ENCODE assay signal across 16 cellular contexts in genomic region chr4:140070369-140070768, GRCh38.
DNase-seq lines count a peak whose midpoint lies in the region; ATAC-seq and TF ChIP-seq lines count a peak whose summit lies in the region.
"Had no signal": no experiment of that assay in that cellular context is flagged by ENCODE, and none has a peak within 500 bp of the region (broad histone marks: within the 10 kb centered on the region; RNA-seq: fewer than 3 reads in every experiment).

No MANE protein-coding gene starts in this region.

- H3K23ac ChIP-seq in mesenchymal stem cell (ENCODE audit: low read length in 2 of 2), result no peak overlapping the region

- no peak for TF ChIP-seq CTCF in colonic mucosa (IDR thresholded peaks at IDR 0.05)

- H4K8ac ChIP-seq in mesenchymal stem cell (ENCODE audit: low read length), result no peak overlapping the region

- no peak overlapping the region for H3K18ac ChIP-seq in mesenchymal stem cell (ENCODE audit: low read depth in 1 of 2, low read length in 2 of 2)

- CTCF ChIA-PET in CD4-positive, alpha-beta memory T cell (lab: Charles Lee; ENCODE audit: partially characterized antibody), result interaction anchor here (0.7 to 2.5 kb wide), 5 partner anchors 13 to 83 kb away, joined by 3 to 12 read pairs (median 5); partner anchors contain the start of gene MAML3
- CTCF ChIA-PET in T-cell (lab: Charles Lee), result interaction anchor here in 1 of 2 donors (0.6 kb wide), 1 partner anchor 26 kb away, joined by 3 read pairs; no protein-coding TSS in a partner anchor

- H3K9ac ChIP-seq in mesenchymal stem cell (ENCODE audit: low read length) (no peak overlapping the region), colonic mucosa (ENCODE audit: low read depth in 2 of 2, low read length in 2 of 2) (no peak overlapping the region)
- H3K9ac ChIP-seq: SK-N-SH had no signal

- H2BK15ac ChIP-seq in mesenchymal stem cell (ENCODE audit: low read depth, poor library complexity, severe bottlenecking), result no peak overlapping the region

- POLR2A ChIA-PET in CD4-positive, alpha-beta memory T cell (lab: Charles Lee; ENCODE audit: partially characterized antibody), result interaction anchor here (1.1 to 1.7 kb wide), 3 partner anchors 25 to 83 kb away, joined by 4 to 7 read pairs (median 6); no protein-coding TSS in a partner anchor
- POLR2A ChIA-PET in T-cell (lab: Charles Lee), result interaction anchor here (0.6 to 1.0 kb wide), 5 partner anchors 10 to 60 kb away, joined by 3 to 5 read pairs (median 3); no protein-coding TSS in a partner anchor

- peaks cover 21 to 31% (median 27%) of the 10 kb centered on the region in 4 donors for H3K4me1 Mint-ChIP-seq in CD4-positive, alpha-beta memory T cell
- peaks cover 39 to 52% (median 43%) of the 10 kb centered on the region in 3 donors for H3K4me1 Mint-ChIP-seq in T-cell

- peaks cover 0 to 2% of the 10 kb centered on the region in 2 donors for H3K27me3 Mint-ChIP-seq in CD4-positive, alpha-beta memory T cell
- no peaks in the 10 kb centered on the region for H3K27me3 Mint-ChIP-seq in T-cell

- H2BK12ac ChIP-seq in mesenchymal stem cell (ENCODE audit: low read length in 2 of 2), result no peak overlapping the region

- peak overlapping the region; percentile 17 to 72 (median 49) for H3K27ac Mint-ChIP-seq in CD4-positive, alpha-beta memory T cell
- peak overlapping the region; percentile 84 to 90 for H3K27ac Mint-ChIP-seq in T-cell
- H3K27ac Mint-ChIP-seq: H9 had no signal

- H3K27me3 ChIP-seq in CD4-positive, alpha-beta memory T cell (ENCODE audit: insufficient read depth, low read length), result no peaks in the 10 kb centered on the region
- H3K27me3 ChIP-seq in mesenchymal stem cell (ENCODE audit: control insufficient read depth in 1 of 2, insufficient read depth in 1 of 2, low read length in 2 of 2) (no peaks in the 10 kb centered on the region), colonic mucosa (no peaks in the 10 kb centered on the region)
- H3K27me3 ChIP-seq: right lobe of liver had no signal

- peak in 1 of 5 donors; percentile 17 for DNase-seq in CD4-positive, alpha-beta memory T cell
- DNase-seq in T-cell (no peak), mesenchymal stem cell (no peak), NCI-H187 treated with DMSO at 0.1 percent for 48 hours (lab: John Stamatoyannopoulos, UW) (no peak), dermis blood vessel endothelial cell (no peak), colonic mucosa (no peak)
- DNase-seq: activated CD4-positive, alpha-beta T cell treated with anti-CD3 and anti-CD28 coated beads for 1 hour; Calu3; foreskin fibroblast; H9; kidney; NCI-H2029; right lobe of liver; SK-N-SH had no signal

- no peak overlapping the region for H2BK120ac ChIP-seq in mesenchymal stem cell (ENCODE audit: low read depth, low read length)

- intact Hi-C loops in CD4-positive, alpha-beta memory T cell (cut with micrococcal nuclease), result loop anchor here (2.0 kb wide), 2 partner anchors 22 to 24 kb away; no protein-coding TSS in a partner anchor
- intact Hi-C loops in colonic mucosa (cut with DNase I), result no loop called here

- H3K79me1 ChIP-seq in mesenchymal stem cell (replicated peaks; ENCODE audit: low read length, poor library complexity, severe bottlenecking), result peaks cover 14% of the 10 kb centered on the region

- no peak overlapping the region for H3K27ac ChIP-seq in CD4-positive, alpha-beta memory T cell (ENCODE audit: low read depth, low read length)
- H3K27ac ChIP-seq in mesenchymal stem cell (ENCODE audit: low read length, poor library complexity, severe bottlenecking), result no peak overlapping the region
- H3K27ac ChIP-seq in colonic mucosa, result no peak overlapping the region
- H3K27ac ChIP-seq: right lobe of liver had no signal

- no peak overlapping the region for H2AFZ ChIP-seq in mesenchymal stem cell (ENCODE audit: low read depth, low read length)

- peak overlapping the region; percentile 7 to 85 (median 50) for H3K4me3 Mint-ChIP-seq in CD4-positive, alpha-beta memory T cell
- H3K4me3 Mint-ChIP-seq in T-cell, result peak overlapping the region; percentile 53 to 78 (median 71)
- H3K4me3 Mint-ChIP-seq: H9 had no signal

- H3K4me1 ChIP-seq in CD4-positive, alpha-beta memory T cell (ENCODE audit: insufficient read depth, low read length), result peaks cover 27% of the 10 kb centered on the region
- peaks cover 5% of the 10 kb centered on the region for H3K4me1 ChIP-seq in mesenchymal stem cell (ENCODE audit: control insufficient read depth, insufficient read depth, low read depth, low read length)
- H3K4me1 ChIP-seq in colonic mucosa, result no peaks in the 10 kb centered on the region

- no peaks in the 10 kb centered on the region for H3K36me3 Mint-ChIP-seq in CD4-positive, alpha-beta memory T cell
- no peaks in the 10 kb centered on the region for H3K36me3 Mint-ChIP-seq in T-cell

- H3K36me3 ChIP-seq in CD4-positive, alpha-beta memory T cell (ENCODE audit: insufficient read depth, low read length), result no peaks in the 10 kb centered on the region
- no peaks in the 10 kb centered on the region for H3K36me3 ChIP-seq in mesenchymal stem cell (ENCODE audit: control insufficient read depth in 1 of 2, insufficient read depth in 2 of 2, low read depth in 1 of 2, low read length in 2 of 2)
- no peaks in the 10 kb centered on the region for H3K36me3 ChIP-seq in colonic mucosa
- H3K36me3 ChIP-seq: right lobe of liver had no signal

- H3K4me2 ChIP-seq in mesenchymal stem cell (ENCODE audit: low read length, poor library complexity, severe bottlenecking), result no peak overlapping the region
- H3K4me2 ChIP-seq: SK-N-SH had no signal

- peak overlapping the region; percentile 54 for H2AK5ac ChIP-seq in mesenchymal stem cell (ENCODE audit: low read length, severe bottlenecking)

- H3K4me3 ChIP-seq in CD4-positive, alpha-beta memory T cell (ENCODE audit: low read length in 2 of 2), result no peak overlapping the region
- H3K4me3 ChIP-seq in mesenchymal stem cell (ENCODE audit: insufficient read depth in 1 of 2, low read depth in 1 of 2, low read length in 2 of 2) (no peak overlapping the region), colonic mucosa (no peak overlapping the region)
- H3K4me3 ChIP-seq: right lobe of liver had no signal

- ATAC-seq in GM21390 (IDR thresholded peaks at IDR 0.05; ENCODE audit: unreplicated experiment), result peak; percentile 51
- peak; percentile 40 to 56 (median 56) for ATAC-seq in T-cell (replicated peaks in 1 of 4)
- ATAC-seq in HG03354 (IDR thresholded peaks at IDR 0.05; ENCODE audit: poor library complexity, severe bottlenecking, unreplicated experiment), result no peak
- ATAC-seq: right lobe of liver had no signal

- no peak overlapping the region for H3K4ac ChIP-seq in mesenchymal stem cell (ENCODE audit: low read depth in 1 of 2, low read length in 2 of 2)

- H4K91ac ChIP-seq in mesenchymal stem cell (ENCODE audit: low read length), result no peak overlapping the region

- no peaks in the 10 kb centered on the region for H3K9me3 ChIP-seq in CD4-positive, alpha-beta memory T cell (ENCODE audit: control insufficient read depth in 1 of 2, low read length in 2 of 2)
- H3K9me3 ChIP-seq in mesenchymal stem cell (ENCODE audit: control insufficient read depth, low read length), result no peaks in the 10 kb centered on the region
- H3K9me3 ChIP-seq in colonic mucosa, result no peaks in the 10 kb centered on the region
- H3K9me3 ChIP-seq: right lobe of liver, SK-N-SH had no signal

- no peaks in the 10 kb centered on the region for H3K9me3 Mint-ChIP-seq in CD4-positive, alpha-beta memory T cell
- H3K9me3 Mint-ChIP-seq in T-cell, result no peaks in the 10 kb centered on the region

- no peak overlapping the region for H3K14ac ChIP-seq in mesenchymal stem cell (ENCODE audit: low read length in 2 of 2)

- no peak overlapping the region for H2BK5ac ChIP-seq in mesenchymal stem cell (ENCODE audit: low read depth, low read length, poor library complexity, severe bottlenecking)

- WGBS in mesenchymal stem cell, result 98% methylated on average over 2 of the region's 2 CpGs
